Comparison of ENCODE assay signal across 9 cellular contexts in genomic region chr5:131810510-131811249, GRCh38. TPM values are rescaled to one million over a fixed set of nuclear protein-coding genes. Genes with fewer than 3 reads are reported as not detected.
A peak's percentile ranks its signal among the peaks of the same experiment; 100 is the strongest.
DNase-seq lines count a peak whose midpoint lies in the region; ATAC-seq, FAIRE-seq and TF ChIP-seq lines count a peak whose summit lies in the region.
"Had no signal": no experiment of that assay in that cellular context is flagged by ENCODE, and none has a peak within 500 bp of the region (broad histone marks: within the 10 kb centered on the region; RNA-seq: fewer than 3 reads in every experiment).

No MANE protein-coding gene starts in this region.

- no peaks in the 10 kb centered on the region for H3K23me2 ChIP-seq in H1 (ENCODE audit: low read depth, low read length)

- no peak overlapping the region for H2AFZ ChIP-seq in H1 (ENCODE audit: low read length)

- no peaks in the 10 kb centered on the region for H4K20me1 ChIP-seq in H1 (replicated peaks in 1 of 2; ENCODE audit: control insufficient read depth in 1 of 2, insufficient read depth in 2 of 2, low read length in 2 of 2)

- no peak overlapping the region for H4K8ac ChIP-seq in H1 (ENCODE audit: extremely low read depth, insufficient read depth, low read length)

- H3K36me3 ChIP-seq in H1 (ENCODE audit: control insufficient read depth in 2 of 4, insufficient read depth in 4 of 4, low read length in 3 of 4), result no peaks in the 10 kb centered on the region
- no peaks in the 10 kb centered on the region for H3K36me3 ChIP-seq in colonic mucosa

- H2BK12ac ChIP-seq in H1 (ENCODE audit: low read depth, low read length), result no peak overlapping the region

- H4K5ac ChIP-seq in H1 (ENCODE audit: insufficient read length, low read depth, low read length), result no peak overlapping the region

- TF ChIP-seq CTCF in LNCaP clone FGC (IDR thresholded peaks at IDR 0.05; ENCODE audit: control insufficient read depth, extremely low read depth, insufficient read depth) (peak; percentile 52), H1 (IDR thresholded peaks at IDR 0.05; ENCODE audit: control extremely low read depth in 1 of 3, insufficient read depth in 1 of 3, low read depth in 1 of 3, low read length in 3 of 3) (peak in 2 of 3 experiments; percentile 53 to 64; a peak in 3 of 4 replicates), progenitor cell of endocrine pancreas (IDR thresholded peaks at IDR 0.05; ENCODE audit: unreplicated experiment) (peak; percentile 28), colonic mucosa (IDR thresholded peaks at IDR 0.05) (no peak)

- no peaks in the 10 kb centered on the region for H3K79me2 ChIP-seq in H1 (ENCODE audit: control insufficient read depth in 1 of 2, insufficient read depth in 2 of 2, low read length in 2 of 2)

- H3K9ac ChIP-seq in H1 (replicated peaks in 1 of 4; ENCODE audit: extremely low read depth in 1 of 4, low read depth in 3 of 4, low read length in 3 of 4) (no peak overlapping the region), colonic mucosa (ENCODE audit: low read depth in 2 of 2, low read length in 2 of 2) (no peak overlapping the region)

- POLR2A ChIA-PET in H1 (lab: Charles Lee; ENCODE audit: partially characterized antibody), result interaction anchor here (0.6 to 1.6 kb wide), 2 partner anchors 14 to 198 kb away, joined by 3 to 7 read pairs; partner anchors contain the start of gene FNIP1

- H3K4me3 ChIP-seq in LNCaP clone FGC (ENCODE audit: low read depth, low read length), result no peak overlapping the region
- H3K4me3 ChIP-seq in H1 (ENCODE audit: extremely low read depth in 1 of 4, insufficient read depth in 2 of 4, low read depth in 3 of 4, low read length in 4 of 4), result no peak overlapping the region
- H3K4me3 ChIP-seq in colonic mucosa, result no peak overlapping the region

- no peak overlapping the region for H3K27ac Mint-ChIP-seq in progenitor cell of endocrine pancreas
- H3K27ac Mint-ChIP-seq: activated naive CD4-positive, alpha-beta T cell treated with anti-CD3 and anti-CD28 coated beads, Interleukin-2, amount 50 U/mL, for 24 hours had no signal

- H3K9me3 ChIP-seq in H1 (ENCODE audit: insufficient read depth in 2 of 2, low read depth in 1 of 2, low read length in 1 of 2) (no peaks in the 10 kb centered on the region), colonic mucosa (no peaks in the 10 kb centered on the region)

- no peak for TF ChIP-seq POLR2A in H1 (IDR thresholded peaks at IDR 0.05; ENCODE audit: control extremely low read depth in 1 of 2, low read depth in 2 of 2, low read length in 2 of 2)

- H3K4me2 ChIP-seq in H1 (ENCODE audit: insufficient read depth in 1 of 2, low read depth in 2 of 2, low read length in 2 of 2), result no peak overlapping the region

- peak; percentile 17 for DNase-seq in Ammon's horn (ENCODE audit: low spot score)
- DNase-seq in LNCaP clone FGC (ENCODE audit: low read depth), result no peak
- no peak for DNase-seq in H1 (ENCODE audit: low read depth in 1 of 2, low spot score in 2 of 2)
- DNase-seq in progenitor cell of endocrine pancreas (ENCODE audit: low spot score, unreplicated experiment), result no peak
- DNase-seq in NCI-H226, result no peak
- DNase-seq in colonic mucosa, result no peak
- DNase-seq in activated CD4-positive, alpha-beta T cell treated with anti-CD3 and anti-CD28 coated beads, Interleukin-2, amount 50 U/mL, for 1 hour, result no peak

- H3K4ac ChIP-seq in H1 (replicated peaks; ENCODE audit: insufficient read length, low read depth, low read length), result no peak overlapping the region

- H3K79me1 ChIP-seq in H1 (ENCODE audit: low read depth, low read length), result no peaks in the 10 kb centered on the region

- H2AK5ac ChIP-seq in H1 (ENCODE audit: low read depth, low read length), result no peak overlapping the region

- H3K27me3 Mint-ChIP-seq in progenitor cell of endocrine pancreas, result peaks cover 3% of the 10 kb centered on the region
- H3K27me3 Mint-ChIP-seq: activated naive CD4-positive, alpha-beta T cell treated with anti-CD3 and anti-CD28 coated beads, Interleukin-2, amount 50 U/mL, for 24 hours had no signal

- no peak overlapping the region for H3K18ac ChIP-seq in H1 (ENCODE audit: extremely low read depth, low read length)

- no peaks in the 10 kb centered on the region for H3K27me3 ChIP-seq in H1 (replicated peaks in 1 of 4; ENCODE audit: control insufficient read depth in 3 of 4, extremely low read depth in 1 of 4, insufficient read depth in 3 of 4, low read length in 3 of 4)
- H3K27me3 ChIP-seq in colonic mucosa, result no peaks in the 10 kb centered on the region

- no peak overlapping the region for H2BK5ac ChIP-seq in H1 (ENCODE audit: low read depth, low read length)

- no peak for TF ChIP-seq EP300 in H1 (IDR thresholded peaks at IDR 0.05; ENCODE audit: borderline replicate concordance in 1 of 2, low read depth in 2 of 2, low read length in 2 of 2)

- H3K4me1 ChIP-seq in H1 (replicated peaks in 1 of 4; ENCODE audit: control insufficient read depth in 3 of 4, insufficient read depth in 4 of 4, low read length in 3 of 4) (0 out of 7 replicates have a peak, but pooled peaks cover 0 to 2% (median 0%) of the 10 kb centered on the region in 4 experiments), colonic mucosa (no peaks in the 10 kb centered on the region)

- no peak overlapping the region for H2BK120ac ChIP-seq in H1 (replicated peaks; ENCODE audit: low read depth, low read length)

- intact Hi-C loops in colonic mucosa (cut with DNase I), result loop anchor here (5.0 kb wide), 1 partner anchor 252 kb away; the partner anchor contains the start of gene IL3

- H3K4me3 Mint-ChIP-seq in progenitor cell of endocrine pancreas (ENCODE audit: low read depth), result no peak overlapping the region
- H3K4me3 Mint-ChIP-seq: activated naive CD4-positive, alpha-beta T cell treated with anti-CD3 and anti-CD28 coated beads, Interleukin-2, amount 50 U/mL, for 24 hours had no signal

- H3K27ac ChIP-seq in H1 (ENCODE audit: low read depth, low read length), result no peak overlapping the region
- no peak overlapping the region for H3K27ac ChIP-seq in colonic mucosa

- H3K36me3 Mint-ChIP-seq in progenitor cell of endocrine pancreas (ENCODE audit: insufficient read depth), result no peaks in the 10 kb centered on the region
- H3K36me3 Mint-ChIP-seq: activated naive CD4-positive, alpha-beta T cell treated with anti-CD3 and anti-CD28 coated beads, Interleukin-2, amount 50 U/mL, for 24 hours had no signal

- WGBS in H1 (ENCODE audit: extremely low coverage in 1 of 2, insufficient coverage in 1 of 2, insufficient read length in 1 of 2, insufficient replicate concordance in 2 of 2, low coverage in 1 of 2, low lambda C conversion rate in 2 of 2, missing lambda C conversion rate in 1 of 2), 2 experiments, result 56% methylated on average over 3 of the region's 3 CpGs; no CpG with 5 or more reads in 1 of the 2 experiments

- TF ChIP-seq RAD21 in H1 (IDR thresholded peaks at IDR 0.05 in 1 of 2, conservative IDR thresholded peaks at IDR 0.05 in 1 of 2; ENCODE audit: low read depth in 2 of 2, low read length in 2 of 2), result peak; percentile 86 to 87

- H3K4me1 Mint-ChIP-seq in progenitor cell of endocrine pancreas (ENCODE audit: low read depth), result no peaks in the 10 kb centered on the region
- H3K4me1 Mint-ChIP-seq: activated naive CD4-positive, alpha-beta T cell treated with anti-CD3 and anti-CD28 coated beads, Interleukin-2, amount 50 U/mL, for 24 hours had no signal

- no peaks in the 10 kb centered on the region for H3K9me3 Mint-ChIP-seq in progenitor cell of endocrine pancreas (ENCODE audit: low read depth)
- H3K9me3 Mint-ChIP-seq: activated naive CD4-positive, alpha-beta T cell treated with anti-CD3 and anti-CD28 coated beads, Interleukin-2, amount 50 U/mL, for 24 hours had no signal

- no peak overlapping the region for H2BK20ac ChIP-seq in H1 (ENCODE audit: low read length)

- no peak overlapping the region for H2BK15ac ChIP-seq in H1 (ENCODE audit: low read length)

- H4K91ac ChIP-seq in H1 (replicated peaks; ENCODE audit: insufficient read length, low read length), result no peak overlapping the region

- H3K23ac ChIP-seq in H1 (ENCODE audit: insufficient read length), result no peak overlapping the region

- no peak for FAIRE-seq in H1 (lab: Jason Lieb, UNC)

- CTCF ChIA-PET in H1 (lab: Charles Lee; ENCODE audit: partially characterized antibody), result interaction anchor here (0.6 to 6.7 kb wide), 21 partner anchors 8 to 256 kb away, joined by 3 to 157 read pairs (median 4); partner anchors contain the start of genes ACSL6, FNIP1 and IL3

- H3K56ac ChIP-seq in H1 (replicated peaks; ENCODE audit: insufficient read length, low read depth, low read length), result no peak overlapping the region

- H3K14ac ChIP-seq in H1 (ENCODE audit: insufficient read length), result no peak overlapping the region

- ATAC-seq in GM19035 (IDR thresholded peaks at IDR 0.05; ENCODE audit: unreplicated experiment), result peak; percentile 49

TF ChIP-seq in H1, 55 proteins besides CTCF, POLR2A, EP300 and RAD21 (continues in another document):
- no peak for TF ChIP-seq MAFK (IDR thresholded peaks at IDR 0.05; ENCODE audit: low read depth, low read length)
- no peak for TF ChIP-seq SP2 (IDR thresholded peaks at IDR 0.05; ENCODE audit: low read length)
- no peak for TF ChIP-seq SIN3A (conservative IDR thresholded peaks at IDR 0.05 in 1 of 2, IDR thresholded peaks at IDR 0.05 in 1 of 2; ENCODE audit: low read depth in 1 of 2, low read length in 2 of 2)
- TF ChIP-seq POLR2AphosphoS5 (IDR thresholded peaks at IDR 0.05; ENCODE audit: low read depth, low read length), result no peak
- no peak for TF ChIP-seq TBP (IDR thresholded peaks at IDR 0.05; ENCODE audit: low read depth, low read length)
- TF ChIP-seq USF2 (IDR thresholded peaks at IDR 0.05; ENCODE audit: low read length), result no peak
- no peak for TF ChIP-seq SIRT6 (IDR thresholded peaks at IDR 0.05; ENCODE audit: low read length)
- no peak for TF ChIP-seq RXRA (IDR thresholded peaks at IDR 0.05; ENCODE audit: insufficient read depth, low read depth, low read length)
- no peak for TF ChIP-seq BACH1 (IDR thresholded peaks at IDR 0.05; ENCODE audit: low read length)

RNA-seq across cellular contexts. Expression of gene FNIP1, which starts 13.9 kb away (rescaled TPM):
- total RNA-seq in H1 (2021; fragmentation: NEBNext Ultra II Directional; extraction: Animal tissue kit (Norgen Biotek cat#: 25700)), result 17.1 and 17.3 TPM in 2 replicates
- polyA plus RNA-seq in H1 (2011; rRNA removed), result 2.8 and 3.5 TPM in 2 replicates
- 3.7 TPM for polyA plus RNA-seq in H1 (2011; cell fraction: cytosol; rRNA removed)
- polyA plus RNA-seq in H1 (2011; cell fraction: nucleus; rRNA removed), result 6.1 TPM
- 3.5 to 7.1 TPM (median 4.4 TPM) in 4 replicates for polyA plus RNA-seq in H1 (2012, experiment 1 of 2)
- 0.50 TPM for polyA plus RNA-seq in H1 (2012, experiment 2 of 2)
- polyA plus RNA-seq in H1 (2013, experiment 1 of 2), result 7.6 TPM
- polyA plus RNA-seq in H1 (2013, experiment 2 of 2), result 7.2 TPM
- polyA minus RNA-seq in H1 (2011; rRNA and poly(A)+ RNA removed), result 21.3 and 30.7 TPM in 2 replicates
- polyA minus RNA-seq in H1 (2011; cell fraction: cytosol; rRNA and poly(A)+ RNA removed), result 10.1 TPM
- 34.6 TPM for polyA minus RNA-seq in H1 (2011; cell fraction: nucleus; rRNA and poly(A)+ RNA removed)
- total RNA-seq in progenitor cell of endocrine pancreas (28.8 and 28.9 TPM in 2 replicates), colonic mucosa (10 to 100 TPM; 18.1 to 41.2 TPM)
